8 cellular contexts compared by ENCODE assay signal in the genomic region with DNA sequence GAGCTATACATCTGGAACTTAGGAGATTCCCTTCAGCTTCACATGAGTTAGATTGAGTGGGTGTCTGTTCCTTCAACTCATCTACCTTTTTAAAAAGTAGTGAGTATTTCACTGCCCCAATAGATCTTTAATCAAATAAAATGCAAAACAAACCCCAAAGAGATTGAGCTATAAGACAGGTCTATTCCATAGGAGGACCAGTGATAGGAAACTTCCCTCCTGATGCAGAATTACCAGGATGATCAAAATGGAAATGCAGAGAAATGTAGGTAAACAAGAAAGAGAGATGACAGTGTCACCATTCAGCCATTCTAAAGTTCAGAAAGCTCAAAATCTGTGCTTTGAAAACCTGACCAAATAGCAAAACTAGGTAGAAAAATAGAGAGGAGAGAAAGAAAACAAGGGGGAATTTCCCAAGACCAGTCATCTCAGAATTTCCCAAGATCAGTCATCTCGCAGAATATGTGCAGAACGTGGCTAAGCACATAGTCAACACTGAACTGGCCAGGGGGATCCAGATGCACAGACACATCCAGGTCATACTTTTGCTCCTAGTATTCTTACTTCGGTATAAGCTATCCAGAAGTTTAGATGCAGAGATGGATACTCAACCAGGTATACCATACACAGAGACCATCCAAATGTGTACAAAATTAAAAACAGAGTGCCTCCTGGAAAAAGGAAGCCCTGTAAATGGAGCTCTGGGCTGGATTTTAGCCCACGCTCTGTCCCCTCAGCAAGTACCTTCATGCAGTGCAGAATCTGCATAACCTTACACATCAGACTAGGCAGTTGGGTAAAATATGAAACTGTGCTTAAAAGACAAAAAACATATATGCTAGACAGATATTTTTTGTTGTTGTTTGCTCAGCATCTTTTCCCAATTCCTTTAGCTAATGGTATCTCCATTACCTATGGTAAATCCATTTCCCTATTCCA. TPM values are rescaled to one million over a fixed set of nuclear protein-coding genes. Genes with fewer than 3 reads are reported as not detected.
A peak's percentile ranks its signal among the peaks of the same experiment; 100 is the strongest.
DNase-seq lines count a peak whose midpoint lies in the region; ATAC-seq and TF ChIP-seq lines count a peak whose summit lies in the region.

No MANE protein-coding gene starts in this region.

- DNase-seq in activated naive CD4-positive, alpha-beta T cell treated with Interleukin-2 at 50 U/mL for 16 hours: peak; percentile 36
- DNase-seq in activated naive CD4-positive, alpha-beta T cell treated with anti-CD3 and anti-CD28 coated beads, Interleukin-2, amount 10 ng/mL, durations not matched to agents 7 days and 5 days: no peak
- peak; percentile 73 for DNase-seq in brain microvascular endothelial cell
- no peak for DNase-seq in activated gamma-delta T cell (lab: John Stamatoyannopoulos, UW)
- DNase-seq in ovary: no peak
- no peak for DNase-seq in HuH-7.5 (ENCODE audit: low spot score)

- intact Hi-C loops in ovary (cut with DNase I): no loop called here

- H3K27me3 Mint-ChIP-seq in activated naive CD4-positive, alpha-beta T cell treated with anti-CD3 and anti-CD28 coated beads, Interleukin-2, amount 10 ng/mL, durations not matched to agents 7 days and 5 days: no peaks in the 10 kb centered on the region

- no peak for TF ChIP-seq POLR2A in ovary (IDR thresholded peaks at IDR 0.05)

- no peak overlapping the region for H3K27ac Mint-ChIP-seq in activated naive CD4-positive, alpha-beta T cell treated with anti-CD3 and anti-CD28 coated beads, Interleukin-2, amount 10 ng/mL, durations not matched to agents 7 days and 5 days

- H3K4me3 Mint-ChIP-seq in activated naive CD4-positive, alpha-beta T cell treated with anti-CD3 and anti-CD28 coated beads, Interleukin-2, amount 10 ng/mL, durations not matched to agents 7 days and 5 days: no peak overlapping the region

- H3K27me3 ChIP-seq in brain microvascular endothelial cell (replicated peaks) (no peaks in the 10 kb centered on the region), subcutaneous abdominal adipose tissue (ENCODE audit: control insufficient read depth in 5 of 5, insufficient read depth in 4 of 5, low read length in 5 of 5) (no peaks in the 10 kb centered on the region), ovary (no peaks in the 10 kb centered on the region)

- no peak overlapping the region for H3K4me3 ChIP-seq in brain microvascular endothelial cell (ENCODE audit: low read depth, low read length)
- no peak overlapping the region for H3K4me3 ChIP-seq in subcutaneous abdominal adipose tissue (ENCODE audit: low read depth in 1 of 5, low read length in 5 of 5)
- H3K4me3 ChIP-seq in ovary: no peak overlapping the region

- no peak for TF ChIP-seq EP300 in ovary (IDR thresholded peaks at IDR 0.05)

- H3K9me3 ChIP-seq in subcutaneous abdominal adipose tissue (ENCODE audit: control insufficient read depth in 5 of 5, low read length in 5 of 5) (no peaks in the 10 kb centered on the region), ovary (no peaks in the 10 kb centered on the region)

- in situ Hi-C loops in brain microvascular endothelial cell (cut with HindIII; ENCODE audit: low pct_ligation_motif_present, low sequenced_read_pairs): no loop called here

- no peaks in the 10 kb centered on the region for H3K36me3 Mint-ChIP-seq in activated naive CD4-positive, alpha-beta T cell treated with anti-CD3 and anti-CD28 coated beads, Interleukin-2, amount 10 ng/mL, durations not matched to agents 7 days and 5 days

- peaks cover 0 to 10% (median 0%) of the 10 kb centered on the region in 5 donors for H3K4me1 ChIP-seq in subcutaneous abdominal adipose tissue (ENCODE audit: control insufficient read depth in 5 of 5, insufficient read depth in 5 of 5, low read length in 5 of 5)
- no peaks in the 10 kb centered on the region for H3K4me1 ChIP-seq in ovary (ENCODE audit: insufficient read depth)

- H3K4me1 Mint-ChIP-seq in activated naive CD4-positive, alpha-beta T cell treated with anti-CD3 and anti-CD28 coated beads, Interleukin-2, amount 10 ng/mL, durations not matched to agents 7 days and 5 days: peaks cover 8% of the 10 kb centered on the region

- peak overlapping the region; percentile 59 for H3K27ac ChIP-seq in brain microvascular endothelial cell
- peak overlapping the region; percentile 25 for H3K27ac ChIP-seq in subcutaneous abdominal adipose tissue (ENCODE audit: low read depth, low read length)
- no peak overlapping the region for H3K27ac ChIP-seq in ovary

- no peaks in the 10 kb centered on the region for H3K9me3 Mint-ChIP-seq in activated naive CD4-positive, alpha-beta T cell treated with anti-CD3 and anti-CD28 coated beads, Interleukin-2, amount 10 ng/mL, durations not matched to agents 7 days and 5 days

- H3K36me3 ChIP-seq in brain microvascular endothelial cell (replicated peaks): no peaks in the 10 kb centered on the region
- H3K36me3 ChIP-seq in subcutaneous abdominal adipose tissue (ENCODE audit: control insufficient read depth in 5 of 5, insufficient read depth in 5 of 5, low read length in 5 of 5): no peaks in the 10 kb centered on the region
- H3K36me3 ChIP-seq in ovary: no peaks in the 10 kb centered on the region

- no peak overlapping the region for H3K9ac ChIP-seq in subcutaneous abdominal adipose tissue (ENCODE audit: low read length in 5 of 5)

- TF ChIP-seq CTCF in brain microvascular endothelial cell (IDR thresholded peaks at IDR 0.05; ENCODE audit: low read depth, low read length, missing control alignments) (no peak), ovary (IDR thresholded peaks at IDR 0.05) (no peak)

- CTCF ChIA-PET in activated naive CD4-positive, alpha-beta T cell treated with anti-CD3 and anti-CD28 coated beads, Interleukin-2, amount 10 ng/mL, durations not matched to agents 7 days and 5 days (lab: Charles Lee): interaction anchor here (1.2 to 1.5 kb wide), 2 partner anchors 10 to 122 kb away, joined by 4 read pairs; no protein-coding TSS in a partner anchor

- ATAC-seq in HG03108 (IDR thresholded peaks at IDR 0.05; ENCODE audit: unreplicated experiment): peak; percentile 88

- WGBS in ovary, 3 donors: 87 to 93% (median 88%) methylated on average over 4 of the region's 4 CpGs

RNA-seq across cellular contexts. Expression of gene SLC41A2, which starts 27.4 kb away (rescaled TPM):
- total RNA-seq in ovary: 10 to 100 TPM; 18.2 to 55.1 (median 27.4) TPM
- 1 to 10 TPM; 3.1 to 8.6 TPM for polyA plus RNA-seq in ovary

RNA-seq across cellular contexts. Expression of gene NOPCHAP1, which starts 55.5 kb away (rescaled TPM):
- total RNA-seq in ovary: 10 to 100 TPM in 5 of 7 donors, 1 to 10 TPM in 2; 4.5 to 20.2 (median 13.6) TPM
- 1 to 10 TPM; 5.2 to 6.6 TPM for polyA plus RNA-seq in ovary

Comparison
In these comparisons a context has a peak if more than half of its experiments do, and no peak if none do; other contexts are left out.
1. DNase-seq: peak in activated naive CD4-positive, alpha-beta T cell treated with Interleukin-2 at 50 U/mL for 16 hours (single experiment) and brain microvascular endothelial cell (single experiment); none in activated naive CD4-positive, alpha-beta T cell treated with anti-CD3 and anti-CD28 coated beads, Interleukin-2, amount 10 ng/mL, durations not matched to agents 7 days and 5 days (single experiment), activated gamma-delta T cell (single experiment), ovary (0 of 5) and HuH-7.5 (single experiment).
2. H3K27ac ChIP-seq: peak in brain microvascular endothelial cell (single experiment) and subcutaneous abdominal adipose tissue (single experiment); none in ovary (0 of 2).